In the genomic region with DNA sequence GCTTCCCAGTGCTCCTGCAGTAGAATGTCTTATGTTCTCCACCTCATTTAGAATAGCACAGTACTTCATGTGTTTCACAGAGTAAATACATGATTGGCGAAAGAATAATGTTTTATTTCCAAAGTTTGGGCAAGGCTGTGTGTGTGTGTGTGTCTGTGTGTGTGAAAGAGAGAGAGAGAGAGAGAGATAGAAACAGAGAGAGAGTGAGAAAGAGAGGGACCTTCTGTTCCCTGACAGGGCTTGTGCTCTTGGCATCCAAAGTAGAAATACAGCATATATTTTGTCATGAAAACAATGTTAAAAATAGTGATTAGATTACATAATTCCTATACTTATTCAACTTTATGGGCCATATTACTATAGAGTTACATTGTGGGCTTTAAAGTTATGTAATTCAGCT, we compare ENCODE assay signal across 30 cellular contexts.
DNase-seq lines count a peak whose midpoint lies in the region; ATAC-seq and TF ChIP-seq lines count a peak whose summit lies in the region.
"Had no signal": no experiment of that assay in that cellular context is flagged by ENCODE, and none has a peak within 500 bp of the region (broad histone marks: within the 10 kb centered on the region; RNA-seq: fewer than 3 reads in every experiment).

No MANE protein-coding gene starts in this region.

- H3K27ac ChIP-seq in gastroesophageal sphincter (peak overlapping the region in 2 of 4 donors; percentile 19 to 21), smooth muscle cell (ENCODE audit: low read depth) (no peak overlapping the region)
- H3K27ac ChIP-seq: 22Rv1; A549; BLaER1; BLaER1 treated with 17β-estradiol and CSF1 and Interleukin-3, amounts not matched to agents 10 nM and 100 nM; C4-2B had no signal

- H3K4me1 ChIP-seq in gastroesophageal sphincter (peaks cover 13 to 67% (median 21%) of the 10 kb centered on the region in 3 donors), smooth muscle cell (ENCODE audit: low read depth) (no peaks in the 10 kb centered on the region)
- H3K4me1 ChIP-seq: A549; BE2C; BLaER1; BLaER1 treated with 17β-estradiol and CSF1 and Interleukin-3, amounts not matched to agents 10 nM and 100 nM; Caco-2 had no signal

- no peaks in the 10 kb centered on the region for H3K36me3 ChIP-seq in gastroesophageal sphincter
- H3K36me3 ChIP-seq in smooth muscle cell (ENCODE audit: low read depth) = no peaks in the 10 kb centered on the region
- H3K36me3 ChIP-seq: BE2C; BLaER1; BLaER1 treated with 17β-estradiol and CSF1 and Interleukin-3, amounts not matched to agents 10 nM and 100 nM had no signal

- peak overlapping the region; percentile 41 for H2AFZ ChIP-seq in smooth muscle cell (ENCODE audit: low read depth)

- no peaks in the 10 kb centered on the region for H3K9me3 ChIP-seq in gastroesophageal sphincter
- no peaks in the 10 kb centered on the region for H3K9me3 ChIP-seq in smooth muscle cell (replicated peaks; ENCODE audit: low read depth)
- H3K9me3 ChIP-seq: A549, BE2C, BLaER1, Caco-2 had no signal

- H3K9ac ChIP-seq in smooth muscle cell (ENCODE audit: low read depth) = no peak overlapping the region
- H3K9ac ChIP-seq: BLaER1; BLaER1 treated with 17β-estradiol and CSF1 and Interleukin-3, amounts not matched to agents 10 nM and 100 nM had no signal

- H3K79me2 ChIP-seq in smooth muscle cell (ENCODE audit: low read depth) = no peaks in the 10 kb centered on the region

- TF ChIP-seq CTCF in gastroesophageal sphincter (IDR thresholded peaks at IDR 0.05) = no peak
- no peak for TF ChIP-seq CTCF in smooth muscle cell (IDR thresholded peaks at IDR 0.05; ENCODE audit: borderline replicate concordance, insufficient read depth, poor library complexity, severe bottlenecking)

- H3K27me3 ChIP-seq in gastroesophageal sphincter (no peaks in the 10 kb centered on the region), smooth muscle cell (ENCODE audit: low read depth) (no peaks in the 10 kb centered on the region)
- H3K27me3 ChIP-seq: BE2C; BLaER1; BLaER1 treated with 17β-estradiol and CSF1 and Interleukin-3, amounts not matched to agents 10 nM and 100 nM had no signal

- ATAC-seq in gastroesophageal sphincter (peak; percentile 19), GM19463 (IDR thresholded peaks at IDR 0.05; ENCODE audit: unreplicated experiment) (no peak)
- ATAC-seq: A549; CD8-positive, alpha-beta T cell had no signal

- WGBS in gastroesophageal sphincter (ENCODE audit: low coverage in 1 of 2), 2 donors = 76% methylated on average over 1 of the region's 1 CpG; no CpG with 5 or more reads in 1 of the 2 donors
- WGBS in smooth muscle cell (ENCODE audit: low lambda C conversion rate) = 88% methylated on average over 1 of the region's 1 CpG

- no peaks in the 10 kb centered on the region for H4K20me1 ChIP-seq in smooth muscle cell (ENCODE audit: low read depth)
- H4K20me1 ChIP-seq: BLaER1; BLaER1 treated with 17β-estradiol and CSF1 and Interleukin-3, amounts not matched to agents 10 nM and 100 nM had no signal

- H3F3A ChIP-seq in smooth muscle cell (ENCODE audit: low read depth) = no peaks in the 10 kb centered on the region

- DNase-seq in smooth muscle cell (lab: John Stamatoyannopoulos, UW; ENCODE audit: unreplicated experiment) = no peak
- DNase-seq in superior temporal gyrus (ENCODE audit: extremely low spot score) = peak; percentile 5
- DNase-seq in dedifferentiated amniotic fluid mesenchymal stem cell (ENCODE audit: extremely low spot score) = no peak
- DNase-seq in AML-193 (lab: John Stamatoyannopoulos, UW) = no peak
- DNase-seq: 8988T; ACHN; BE2C; C1 segment of cervical spinal cord; Caco-2; Calu3; CD4-positive, alpha-beta memory T cell; CD4-positive, alpha-beta T cell; CD4-positive, CD25-positive, alpha-beta regulatory T cell; CD8-positive, alpha-beta memory T cell; CD8-positive, alpha-beta T cell; COR-L47; DMS 273 treated with DMSO at 0.1 percent for 48 hours; DMS153; DMS53; DMS79; DMS79 treated with DMSO at 0.1 percent for 48 hours; DND-41; EL had no signal

- no peak for TF ChIP-seq EP300 in gastroesophageal sphincter (IDR thresholded peaks at IDR 0.05)

- no peak for TF ChIP-seq POLR2A in gastroesophageal sphincter (IDR thresholded peaks at IDR 0.05)

- H3K4me2 ChIP-seq in smooth muscle cell = no peak overlapping the region
- H3K4me2 ChIP-seq: A549; BLaER1; BLaER1 treated with 17β-estradiol and CSF1 and Interleukin-3, amounts not matched to agents 10 nM and 100 nM had no signal

- H3K4me3 ChIP-seq in gastroesophageal sphincter (no peak overlapping the region), smooth muscle cell (no peak overlapping the region)
- H3K4me3 ChIP-seq: A549; BLaER1; BLaER1 treated with 17β-estradiol and CSF1 and Interleukin-3, amounts not matched to agents 10 nM and 100 nM had no signal
